In the genomic region with DNA sequence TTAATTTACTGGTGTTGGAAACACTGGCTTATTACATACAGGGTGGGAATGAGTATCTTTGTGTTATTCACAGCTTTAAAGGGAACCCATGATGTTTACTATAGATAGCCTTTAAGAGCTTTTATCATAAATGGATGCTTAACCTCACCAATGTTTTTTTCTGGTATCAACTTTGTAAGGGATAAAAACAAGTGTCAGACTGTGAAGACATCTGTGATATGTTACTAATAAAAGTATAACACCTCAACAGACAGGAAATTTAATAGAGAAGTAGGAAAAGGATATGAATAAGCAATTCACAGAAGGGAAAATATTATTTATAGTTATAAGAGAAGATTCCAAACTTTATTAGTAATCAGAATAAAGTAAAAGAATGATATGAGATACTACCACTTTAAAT, we compare ENCODE assay signal across 16 cellular contexts.
"Had no signal": no experiment of that assay in that cellular context is flagged by ENCODE, and none has a peak within 500 bp of the region (broad histone marks: within the 10 kb centered on the region; RNA-seq: fewer than 3 reads in every experiment).

No MANE protein-coding gene starts in this region.

- ATAC-seq: activated CD8-positive, alpha-beta memory T cell treated with anti-CD3 and anti-CD28 coated beads, Interleukin-2, amount 10 ng/mL, durations not matched to agents 7 days and 5 days; foreskin keratinocyte; mucosa of descending colon had no signal

- DNase-seq: activated CD4-positive, alpha-beta T cell treated with anti-CD3 and anti-CD28 coated beads, Interleukin-2, amount 10 ng/mL, durations not matched to agents 7 days and 5 days; activated CD8-positive, alpha-beta memory T cell treated with anti-CD3 and anti-CD28 coated beads, Interleukin-2, amount 10 ng/mL, durations not matched to agents 7 days and 5 days; activated naive CD8-positive, alpha-beta T cell treated with anti-CD3 and anti-CD28 coated beads, Interleukin-2, amount 10 ng/mL, durations not matched to agents 7 days and 5 days; aorta; foreskin keratinocyte; head of caudate nucleus; mucosa of descending colon; sigmoid colon; stimulated activated CD4-positive, alpha-beta T cell treated with anti-CD3 and anti-CD28 coated beads, Interleukin-2, amount 100 ng/mL, for 24 hours; stomach; T-helper 1 cell; thyroid gland had no signal

- H3K27me3 Mint-ChIP-seq: activated CD4-positive, alpha-beta T cell treated with anti-CD3 and anti-CD28 coated beads, Interleukin-2, amount 10 ng/mL, durations not matched to agents 7 days and 5 days; activated CD8-positive, alpha-beta memory T cell treated with anti-CD3 and anti-CD28 coated beads, Interleukin-2, amount 10 ng/mL, durations not matched to agents 7 days and 5 days; activated naive CD8-positive, alpha-beta T cell treated with anti-CD3 and anti-CD28 coated beads, Interleukin-2, amount 10 ng/mL, durations not matched to agents 7 days and 5 days had no signal

- H3K9me3 Mint-ChIP-seq: activated CD4-positive, alpha-beta T cell treated with anti-CD3 and anti-CD28 coated beads, Interleukin-2, amount 10 ng/mL, durations not matched to agents 7 days and 5 days; activated naive CD8-positive, alpha-beta T cell treated with anti-CD3 and anti-CD28 coated beads, Interleukin-2, amount 10 ng/mL, durations not matched to agents 7 days and 5 days; activated T-helper 2 cell treated with anti-CD3 and anti-CD28 coated beads, Interferon-gamma antibody, Interleukin-2, Interleukin-4, amounts not matched to agents 10 μg/mL and 5 μg/mL and 100 μg/mL, durations not matched to agents 14 hours and 24 hours and 36 hours had no signal

- H3K27me3 ChIP-seq: breast epithelium, foreskin keratinocyte, sigmoid colon, stomach, thyroid gland, vagina had no signal

- H3K4me3 ChIP-seq: breast epithelium, mucosa of descending colon, sigmoid colon, SK-N-MC, stomach, thyroid gland, vagina had no signal

- H3K4me1 ChIP-seq: breast epithelium, foreskin keratinocyte, sigmoid colon, stomach had no signal

- H3K4me3 Mint-ChIP-seq: activated CD4-positive, alpha-beta T cell treated with anti-CD3 and anti-CD28 coated beads, Interleukin-2, amount 10 ng/mL, durations not matched to agents 7 days and 5 days; activated CD8-positive, alpha-beta memory T cell treated with anti-CD3 and anti-CD28 coated beads, Interleukin-2, amount 10 ng/mL, durations not matched to agents 7 days and 5 days; activated naive CD8-positive, alpha-beta T cell treated with anti-CD3 and anti-CD28 coated beads, Interleukin-2, amount 10 ng/mL, durations not matched to agents 7 days and 5 days had no signal

- H3K27ac Mint-ChIP-seq: activated CD4-positive, alpha-beta T cell treated with anti-CD3 and anti-CD28 coated beads, Interleukin-2, amount 10 ng/mL, durations not matched to agents 7 days and 5 days; activated CD8-positive, alpha-beta memory T cell treated with anti-CD3 and anti-CD28 coated beads, Interleukin-2, amount 10 ng/mL, durations not matched to agents 7 days and 5 days; activated naive CD8-positive, alpha-beta T cell treated with anti-CD3 and anti-CD28 coated beads, Interleukin-2, amount 10 ng/mL, durations not matched to agents 7 days and 5 days; activated T-helper 2 cell treated with anti-CD3 and anti-CD28 coated beads, Interferon-gamma antibody, Interleukin-2, Interleukin-4, amounts not matched to agents 10 μg/mL and 5 μg/mL and 100 μg/mL, durations not matched to agents 14 hours and 24 hours and 36 hours had no signal

- H3K27ac ChIP-seq: breast epithelium, foreskin keratinocyte, sigmoid colon, SK-N-MC, stomach, thyroid gland, vagina had no signal

- H3K9me3 ChIP-seq: breast epithelium, mucosa of descending colon, sigmoid colon, stomach, thyroid gland, vagina had no signal
